18 cellular contexts compared by ENCODE assay signal in the genomic region with DNA sequence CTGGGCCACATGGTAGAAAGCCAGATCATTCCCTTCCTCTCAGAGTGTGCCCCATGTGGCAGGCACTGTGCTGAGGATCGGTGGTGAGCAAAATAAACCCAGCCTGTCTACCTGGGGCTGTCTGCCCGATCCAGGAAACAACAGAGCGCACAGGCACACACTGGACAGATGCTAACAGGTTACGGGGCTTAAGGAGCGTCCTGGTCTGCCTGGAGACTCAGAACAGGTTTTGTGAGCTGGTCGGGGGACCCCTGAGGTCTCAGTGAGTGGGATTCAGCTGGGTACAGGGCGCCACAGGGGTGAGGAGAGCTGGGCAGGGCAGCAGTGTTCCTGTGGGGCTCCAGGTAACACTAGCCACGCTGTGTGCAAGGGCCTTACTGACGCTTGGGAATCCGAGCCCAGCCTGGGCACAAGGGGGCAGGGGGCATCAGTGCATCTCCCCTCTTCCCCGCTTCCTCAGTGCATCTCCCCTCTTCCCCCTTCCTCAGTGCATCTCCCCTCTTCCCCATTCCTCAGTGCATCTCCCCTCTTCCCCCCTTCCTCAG.
DNase-seq lines count a peak whose midpoint lies in the region; ATAC-seq and TF ChIP-seq lines count a peak whose summit lies in the region.
"Had no signal": no experiment of that assay in that cellular context is flagged by ENCODE, and none has a peak within 500 bp of the region (broad histone marks: within the 10 kb centered on the region; RNA-seq: fewer than 3 reads in every experiment).

No MANE protein-coding gene starts in this region.

- no peak overlapping the region for H2BK15ac ChIP-seq in neuronal stem cell (ENCODE audit: low read length)

- H3K4me3 Mint-ChIP-seq in natural killer cell treated with Interleukin-12 subunit alpha and Interleukin-12 subunit beta and Interleukin-15 and Interleukin-18, amount 100 ng/mL, for 72 hours = no peak overlapping the region
- no peak overlapping the region for H3K4me3 Mint-ChIP-seq in natural killer cell
- no peak overlapping the region for H3K4me3 Mint-ChIP-seq in WTC11

- H3K27ac ChIP-seq in neuronal stem cell (replicated peaks; ENCODE audit: low read length) = no peak overlapping the region
- H3K27ac ChIP-seq: BLaER1 treated with 17β-estradiol and CSF1 and Interleukin-3, amounts not matched to agents 10 nM and 100 nM; HL-60; SK-N-MC had no signal

- peaks cover 13 to 19% of the 10 kb centered on the region in 2 donors for H3K4me1 Mint-ChIP-seq in natural killer cell treated with Interleukin-12 subunit alpha and Interleukin-12 subunit beta and Interleukin-15 and Interleukin-18, amount 100 ng/mL, for 72 hours (ENCODE audit: low read depth in 2 of 2)
- H3K4me1 Mint-ChIP-seq in natural killer cell = peaks cover 0 to 11% of the 10 kb centered on the region in 2 donors
- H3K4me1 Mint-ChIP-seq in WTC11 = peaks cover 9% of the 10 kb centered on the region

- no peak overlapping the region for H2AFZ ChIP-seq in neuronal stem cell (ENCODE audit: low read length)

- no peak for ATAC-seq in natural killer cell treated with Interleukin-12 subunit alpha and Interleukin-12 subunit beta and Interleukin-15 and Interleukin-18, amount 100 ng/mL, for 72 hours
- ATAC-seq in natural killer cell (no peak), WTC11 (peak; percentile 38)

- peak; percentile 29 for DNase-seq in natural killer cell treated with Interleukin-12 subunit alpha and Interleukin-12 subunit beta and Interleukin-15 and Interleukin-18, amount 100 ng/mL, for 72 hours (ENCODE audit: low spot score)
- DNase-seq in natural killer cell = no peak
- DNase-seq in WTC11 (ENCODE audit: low spot score) = no peak
- DNase-seq in neuronal stem cell (ENCODE audit: low spot score) = no peak
- DNase-seq in germinal center (ENCODE audit: low spot score) = no peak
- no peak for DNase-seq in foreskin melanocyte
- no peak for DNase-seq in NCI-H226
- DNase-seq in cerebellum (ENCODE audit: low spot score) = no peak
- DNase-seq: DND-41, IMR-90, NCI-H1048, NCI-H1436, NCI-H1930, NCI-H526, SHP77 had no signal

- peak overlapping the region; percentile 47 for H2AK5ac ChIP-seq in neuronal stem cell (ENCODE audit: low read depth, low read length)

- WGBS in neuronal stem cell (ENCODE audit: extremely low coverage in 2 of 2, insufficient read length in 2 of 2, insufficient replicate concordance in 1 of 2), 2 donors = no CpG with 5 or more reads among the region's 11 CpGs

- no peak for TF ChIP-seq CTCF in natural killer cell (IDR thresholded peaks at IDR 0.05)
- no peak for TF ChIP-seq CTCF in WTC11 (IDR thresholded peaks at IDR 0.05)

- no peak overlapping the region for H3K4me3 ChIP-seq in neuronal stem cell (ENCODE audit: low read length in 2 of 2)
- H3K4me3 ChIP-seq: BLaER1 treated with 17β-estradiol and CSF1 and Interleukin-3, amounts not matched to agents 10 nM and 100 nM; SK-N-MC had no signal

- no peak overlapping the region for H3K14ac ChIP-seq in neuronal stem cell (ENCODE audit: low read length)

- no peaks in the 10 kb centered on the region for H3K9me3 ChIP-seq in neuronal stem cell (replicated peaks in 1 of 2; ENCODE audit: control insufficient read depth in 2 of 2, insufficient read depth in 1 of 2, low read depth in 1 of 2, low read length in 2 of 2)
- H3K9me3 ChIP-seq: BLaER1 treated with 17β-estradiol and CSF1 and Interleukin-3, amounts not matched to agents 10 nM and 100 nM had no signal

- CTCF ChIA-PET in WTC11 (lab: Charles Lee) = interaction anchor here (0.8 kb wide), 1 partner anchor 53 kb away, joined by 3 read pairs; no protein-coding TSS in a partner anchor

- no peaks in the 10 kb centered on the region for H3K27me3 ChIP-seq in neuronal stem cell (ENCODE audit: control insufficient read depth in 3 of 3, insufficient read depth in 3 of 3, low read depth in 1 of 3, low read length in 3 of 3)
- H3K27me3 ChIP-seq: BLaER1 treated with 17β-estradiol and CSF1 and Interleukin-3, amounts not matched to agents 10 nM and 100 nM had no signal

- peak overlapping the region; percentile 74 for H3K18ac ChIP-seq in neuronal stem cell (ENCODE audit: low read length)

- H4K8ac ChIP-seq in neuronal stem cell (ENCODE audit: low read depth, low read length) = no peak overlapping the region

- H3K9me3 Mint-ChIP-seq in natural killer cell treated with Interleukin-12 subunit alpha and Interleukin-12 subunit beta and Interleukin-15 and Interleukin-18, amount 100 ng/mL, for 72 hours = no peaks in the 10 kb centered on the region
- H3K9me3 Mint-ChIP-seq in natural killer cell (no peaks in the 10 kb centered on the region), WTC11 (no peaks in the 10 kb centered on the region)

- H3K27ac Mint-ChIP-seq in natural killer cell treated with Interleukin-12 subunit alpha and Interleukin-12 subunit beta and Interleukin-15 and Interleukin-18, amount 100 ng/mL, for 72 hours = no peak overlapping the region
- H3K27ac Mint-ChIP-seq in natural killer cell (no peak overlapping the region), WTC11 (no peak overlapping the region)

- H2BK12ac ChIP-seq in neuronal stem cell (ENCODE audit: low read length) = no peak overlapping the region

- no peak overlapping the region for H3K23ac ChIP-seq in neuronal stem cell (ENCODE audit: low read depth, low read length, poor library complexity)

- H3K9ac ChIP-seq in neuronal stem cell (ENCODE audit: low read depth, low read length, poor library complexity) = peak overlapping the region; percentile 30
- H3K9ac ChIP-seq: BLaER1 treated with 17β-estradiol and CSF1 and Interleukin-3, amounts not matched to agents 10 nM and 100 nM had no signal

- H3K36me3 Mint-ChIP-seq in natural killer cell treated with Interleukin-12 subunit alpha and Interleukin-12 subunit beta and Interleukin-15 and Interleukin-18, amount 100 ng/mL, for 72 hours = no peaks in the 10 kb centered on the region
- H3K36me3 Mint-ChIP-seq in natural killer cell (no peaks in the 10 kb centered on the region), WTC11 (no peaks in the 10 kb centered on the region)

- intact Hi-C loops in natural killer cell (cut with micrococcal nuclease) = no loop called here

- H2BK5ac ChIP-seq in neuronal stem cell (ENCODE audit: low read length) = no peak overlapping the region

- peaks cover 3 to 4% of the 10 kb centered on the region in 2 donors for H3K4me1 ChIP-seq in neuronal stem cell (ENCODE audit: control insufficient read depth in 2 of 2, insufficient read depth in 1 of 2, low read depth in 1 of 2, low read length in 2 of 2)

- POLR2A ChIA-PET in WTC11 (lab: Charles Lee) = no interaction called here

- no peak overlapping the region for H2BK120ac ChIP-seq in neuronal stem cell (ENCODE audit: low read depth, low read length)

- no peak overlapping the region for H3K4ac ChIP-seq in neuronal stem cell (ENCODE audit: low read length)

- no peaks in the 10 kb centered on the region for H3K27me3 Mint-ChIP-seq in natural killer cell treated with Interleukin-12 subunit alpha and Interleukin-12 subunit beta and Interleukin-15 and Interleukin-18, amount 100 ng/mL, for 72 hours
- no peaks in the 10 kb centered on the region for H3K27me3 Mint-ChIP-seq in natural killer cell (ENCODE audit: low read depth in 2 of 2)
- no peaks in the 10 kb centered on the region for H3K27me3 Mint-ChIP-seq in WTC11 (ENCODE audit: low read depth)

- no peaks in the 10 kb centered on the region for H3K36me3 ChIP-seq in neuronal stem cell (replicated peaks in 1 of 2; ENCODE audit: control insufficient read depth in 2 of 2, insufficient read depth in 2 of 2, low read length in 2 of 2)

- no peaks in the 10 kb centered on the region for H3K79me1 ChIP-seq in neuronal stem cell (ENCODE audit: low read depth, low read length)

- no peak overlapping the region for H3K4me2 ChIP-seq in neuronal stem cell (ENCODE audit: insufficient read depth, low read length, poor library complexity, severe bottlenecking)

- no peak overlapping the region for H4K91ac ChIP-seq in neuronal stem cell (ENCODE audit: low read depth, low read length, poor library complexity)

TF ChIP-seq in WTC11, 78 proteins besides CTCF, POLR2A, EP300 and RAD21 (continues in another document):
- TF ChIP-seq IRF2 (CRISPR knock-in tag; IDR thresholded peaks at IDR 0.05; ENCODE audit: borderline replicate concordance, low read depth) (no peak), NFATC4 (CRISPR knock-in tag; IDR thresholded peaks at IDR 0.05) (no peak)
- TF ChIP-seq, protein P1, sequence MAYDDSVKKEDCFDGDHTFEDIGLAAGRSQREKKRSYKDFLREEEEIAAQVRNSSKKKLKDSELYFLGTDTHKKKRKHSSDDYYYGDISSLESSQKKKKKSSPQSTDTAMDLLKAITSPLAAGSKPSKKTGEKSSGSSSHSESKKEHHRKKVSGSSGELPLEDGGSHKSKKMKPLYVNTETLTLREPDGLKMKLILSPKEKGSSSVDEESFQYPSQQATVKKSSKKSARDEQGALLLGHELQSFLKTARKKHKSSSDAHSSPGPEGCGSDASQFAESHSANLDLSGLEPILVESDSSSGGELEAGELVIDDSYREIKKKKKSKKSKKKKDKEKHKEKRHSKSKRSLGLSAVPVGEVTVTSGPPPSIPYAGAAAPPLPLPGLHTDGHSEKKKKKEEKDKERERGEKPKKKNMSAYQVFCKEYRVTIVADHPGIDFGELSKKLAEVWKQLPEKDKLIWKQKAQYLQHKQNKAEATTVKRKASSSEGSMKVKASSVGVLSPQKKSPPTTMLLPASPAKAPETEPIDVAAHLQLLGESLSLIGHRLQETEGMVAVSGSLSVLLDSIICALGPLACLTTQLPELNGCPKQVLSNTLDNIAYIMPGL (CRISPR knock-in tag; IDR thresholded peaks at IDR 0.05) = no peak
- TF ChIP-seq, protein P2, sequence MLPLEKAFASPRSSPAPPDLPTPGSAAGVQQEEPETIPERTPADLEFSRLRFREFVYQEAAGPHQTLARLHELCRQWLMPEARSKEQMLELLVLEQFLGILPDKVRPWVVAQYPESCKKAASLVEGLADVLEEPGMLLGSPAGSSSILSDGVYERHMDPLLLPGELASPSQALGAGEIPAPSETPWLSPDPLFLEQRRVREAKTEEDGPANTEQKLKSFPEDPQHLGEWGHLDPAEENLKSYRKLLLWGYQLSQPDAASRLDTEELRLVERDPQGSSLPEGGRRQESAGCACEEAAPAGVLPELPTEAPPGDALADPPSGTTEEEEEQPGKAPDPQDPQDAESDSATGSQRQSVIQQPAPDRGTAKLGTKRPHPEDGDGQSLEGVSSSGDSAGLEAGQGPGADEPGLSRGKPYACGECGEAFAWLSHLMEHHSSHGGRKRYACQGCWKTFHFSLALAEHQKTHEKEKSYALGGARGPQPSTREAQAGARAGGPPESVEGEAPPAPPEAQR (CRISPR knock-in tag; IDR thresholded peaks at IDR 0.05) = no peak
- TF ChIP-seq, protein P3, sequence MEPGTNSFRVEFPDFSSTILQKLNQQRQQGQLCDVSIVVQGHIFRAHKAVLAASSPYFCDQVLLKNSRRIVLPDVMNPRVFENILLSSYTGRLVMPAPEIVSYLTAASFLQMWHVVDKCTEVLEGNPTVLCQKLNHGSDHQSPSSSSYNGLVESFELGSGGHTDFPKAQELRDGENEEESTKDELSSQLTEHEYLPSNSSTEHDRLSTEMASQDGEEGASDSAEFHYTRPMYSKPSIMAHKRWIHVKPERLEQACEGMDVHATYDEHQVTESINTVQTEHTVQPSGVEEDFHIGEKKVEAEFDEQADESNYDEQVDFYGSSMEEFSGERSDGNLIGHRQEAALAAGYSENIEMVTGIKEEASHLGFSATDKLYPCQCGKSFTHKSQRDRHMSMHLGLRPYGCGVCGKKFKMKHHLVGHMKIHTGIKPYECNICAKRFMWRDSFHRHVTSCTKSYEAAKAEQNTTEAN (CRISPR knock-in tag; IDR thresholded peaks at IDR 0.05) = no peak
